22 cellular contexts compared by ENCODE assay signal in the genomic region with DNA sequence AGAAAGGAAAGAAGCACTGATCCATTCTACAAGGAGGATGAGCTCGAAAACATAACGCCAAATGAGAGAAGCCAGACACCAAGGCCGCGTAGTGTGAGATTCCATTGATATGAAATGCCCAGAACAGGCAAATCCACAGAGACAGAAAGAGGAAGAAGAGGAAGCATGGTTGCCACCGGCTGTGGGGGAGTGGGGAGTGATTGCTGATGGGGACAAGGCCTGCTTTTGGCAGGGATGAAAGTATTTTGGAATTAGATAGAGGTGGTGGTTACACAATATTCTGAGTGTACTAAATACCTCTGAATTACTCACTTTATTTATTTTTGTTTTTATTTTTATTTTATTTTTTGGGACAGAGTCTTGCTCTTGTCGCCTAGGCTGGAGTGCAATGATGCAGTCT. TPM values are rescaled to one million over a fixed set of nuclear protein-coding genes. Genes with fewer than 3 reads are reported as not detected.
A peak's percentile ranks its signal among the peaks of the same experiment; 100 is the strongest.
DNase-seq lines count a peak whose midpoint lies in the region; ATAC-seq and TF ChIP-seq lines count a peak whose summit lies in the region.
"Had no signal": no experiment of that assay in that cellular context is flagged by ENCODE, and none has a peak within 500 bp of the region (broad histone marks: within the 10 kb centered on the region; RNA-seq: fewer than 3 reads in every experiment).

No MANE protein-coding gene starts in this region.

- no peak overlapping the region for H3K18ac ChIP-seq in mesendoderm (ENCODE audit: low read length)

- no peaks in the 10 kb centered on the region for H3K27me3 ChIP-seq in GM23248 (replicated peaks; ENCODE audit: insufficient read depth)
- no peaks in the 10 kb centered on the region for H3K27me3 ChIP-seq in esophagus muscularis mucosa
- no peaks in the 10 kb centered on the region for H3K27me3 ChIP-seq in sigmoid colon
- no peaks in the 10 kb centered on the region for H3K27me3 ChIP-seq in mesendoderm (ENCODE audit: insufficient read depth, low read length, poor library complexity)
- H3K27me3 ChIP-seq in left lung = no peaks in the 10 kb centered on the region
- H3K27me3 ChIP-seq: cardiac muscle cell, SJCRH30 had no signal

- no peak for TF ChIP-seq EP300 in esophagus muscularis mucosa (IDR thresholded peaks at IDR 0.05)
- no peak for TF ChIP-seq EP300 in sigmoid colon (IDR thresholded peaks at IDR 0.05)

- H4K5ac ChIP-seq in mesendoderm (ENCODE audit: low read length) = no peak overlapping the region

- DNase-seq in GM23248 (peak; percentile 60), OCI-M1 (lab: John Stamatoyannopoulos, UW) (peak; percentile 71), esophagus muscularis mucosa (ENCODE audit: extremely low spot score) (no peak), sigmoid colon (no peak), mesendoderm (no peak), left lung (no peak), NCI-H510A (lab: John Stamatoyannopoulos, UW) (no peak)
- no peak for DNase-seq in activated CD4-positive, alpha-beta T cell treated with anti-CD3 and anti-CD28 coated beads for 1 hour
- DNase-seq: activated CD4-positive, alpha-beta memory T cell treated with anti-CD3 and anti-CD28 coated beads, Interleukin-2, amount 10 ng/mL, durations not matched to agents 7 days and 5 days; activated T-cell treated with anti-CD3 and anti-CD28 coated beads for 4 hours; AML-193; amniotic stem cell; DND-41; H7; NCI-H146; NCI-H774; PC-9; SJCRH30; stimulated activated CD4-positive, alpha-beta T cell treated with anti-CD3 and anti-CD28 coated beads, Interleukin-4, amount 100 ng/mL, for 1 hour had no signal

- no peak overlapping the region for H4K8ac ChIP-seq in mesendoderm (ENCODE audit: low read depth, low read length)

- H3K56ac ChIP-seq in mesendoderm (ENCODE audit: low read length) = no peak overlapping the region

- H3K9me3 ChIP-seq in GM23248 (ENCODE audit: low read depth) = no peaks in the 10 kb centered on the region
- no peaks in the 10 kb centered on the region for H3K9me3 ChIP-seq in esophagus muscularis mucosa
- no peaks in the 10 kb centered on the region for H3K9me3 ChIP-seq in sigmoid colon
- H3K9me3 ChIP-seq in left lung = no peaks in the 10 kb centered on the region
- H3K9me3 ChIP-seq: psoas muscle, SJCRH30 had no signal

- H3K9me2 ChIP-seq in GM23248 (ENCODE audit: insufficient read depth) = no peaks in the 10 kb centered on the region

- H3K4me1 ChIP-seq in GM23248 (ENCODE audit: insufficient read depth) (peaks cover 4% of the 10 kb centered on the region), esophagus muscularis mucosa (peaks cover 14 to 42% (median 39%) of the 10 kb centered on the region in 4 donors), sigmoid colon (peaks cover 0 to 29% (median 15%) of the 10 kb centered on the region in 4 donors), mesendoderm (ENCODE audit: control insufficient read depth, low read depth, low read length) (no peaks in the 10 kb centered on the region), left lung (peaks cover 0 to 8% of the 10 kb centered on the region in 2 donors)

- no peak overlapping the region for H2AK5ac ChIP-seq in mesendoderm (ENCODE audit: low read length)

- H3K27ac ChIP-seq in GM23248 (no peak overlapping the region), esophagus muscularis mucosa (replicated peaks in 1 of 4) (peak overlapping the region; percentile 77 to 85 (median 81)), sigmoid colon (peak overlapping the region in 3 of 4 donors; percentile 79 to 85 (median 82)), mesendoderm (ENCODE audit: low read depth, low read length) (no peak overlapping the region), left lung (peak overlapping the region in 1 of 2 donors; percentile 3)
- H3K27ac ChIP-seq: cardiac muscle cell, PC-9, psoas muscle, SJCRH30 had no signal

- H2BK15ac ChIP-seq in mesendoderm (replicated peaks; ENCODE audit: low read depth) = no peak overlapping the region

- 30 to 39% methylated on average over 6 of the region's 6 CpGs for WGBS in GM23248 (ENCODE audit: low coverage in 1 of 2, low lambda C conversion rate in 2 of 2, missing lambda C conversion rate in 2 of 2), 2 experiments
- 77% methylated on average over 6 of the region's 6 CpGs for WGBS in esophagus muscularis mucosa
- WGBS in sigmoid colon, 2 donors = 81 to 92% methylated on average over 6 of the region's 6 CpGs
- WGBS in mesendoderm (ENCODE audit: extremely low coverage, insufficient coverage, low lambda C conversion rate) = no CpG with 5 or more reads among the region's 6 CpGs

- H3F3A ChIP-seq in GM23248 (ENCODE audit: insufficient read depth) = peaks cover under 1% of the 10 kb centered on the region; the same call in 1 of the 2 replicates

- H3K23ac ChIP-seq in mesendoderm (ENCODE audit: low read length) = no peak overlapping the region

- H3K79me2 ChIP-seq in GM23248 (ENCODE audit: insufficient read depth) (no peaks in the 10 kb centered on the region), mesendoderm (ENCODE audit: control insufficient read depth, insufficient read depth, low read length) (no peaks in the 10 kb centered on the region)

- H3K4me3 ChIP-seq in GM23248 (no peak overlapping the region), esophagus muscularis mucosa (no peak overlapping the region), sigmoid colon (no peak overlapping the region), mesendoderm (ENCODE audit: low read length) (no peak overlapping the region), left lung (no peak overlapping the region)
- H3K4me3 ChIP-seq: cardiac muscle cell, PC-9, psoas muscle, SJCRH30, smooth muscle cell had no signal

- intact Hi-C loops in esophagus muscularis mucosa (cut with DNase I) (no loop called here), sigmoid colon (cut with DNase I) (no loop called here), left lung (cut with DNase I) (no loop called here)

- TF ChIP-seq POLR2A in esophagus muscularis mucosa (IDR thresholded peaks at IDR 0.05; ENCODE audit: low read depth) (no peak), sigmoid colon (IDR thresholded peaks at IDR 0.05) (no peak)

- H2AFZ ChIP-seq in GM23248 = no peak overlapping the region
- H2AFZ ChIP-seq: PC-9 had no signal

- H3K4ac ChIP-seq in mesendoderm (ENCODE audit: low read depth, low read length) = no peak overlapping the region

- H2BK120ac ChIP-seq in mesendoderm (ENCODE audit: low read depth, low read length) = no peak overlapping the region

- in situ Hi-C loops in GM23248 (cut with MboI) = no loop called here

- TF ChIP-seq CTCF in esophagus muscularis mucosa (IDR thresholded peaks at IDR 0.05) = no peak
- TF ChIP-seq CTCF in sigmoid colon (IDR thresholded peaks at IDR 0.05) = no peak
- TF ChIP-seq CTCF in left lung (IDR thresholded peaks at IDR 0.05) = no peak

- H3K36me3 ChIP-seq in GM23248 (ENCODE audit: low read depth) = no peaks in the 10 kb centered on the region
- H3K36me3 ChIP-seq in esophagus muscularis mucosa = no peaks in the 10 kb centered on the region
- no peaks in the 10 kb centered on the region for H3K36me3 ChIP-seq in sigmoid colon
- no peaks in the 10 kb centered on the region for H3K36me3 ChIP-seq in mesendoderm (ENCODE audit: control insufficient read depth, insufficient read depth, low read length)
- no peaks in the 10 kb centered on the region for H3K36me3 ChIP-seq in left lung
- H3K36me3 ChIP-seq: cardiac muscle cell, SJCRH30 had no signal

- no peak overlapping the region for H3K9ac ChIP-seq in GM23248
- H3K9ac ChIP-seq in mesendoderm (ENCODE audit: low read length) = no peak overlapping the region

- no peak for ATAC-seq in left lung
- ATAC-seq: psoas muscle had no signal

- H3K4me2 ChIP-seq in GM23248 (ENCODE audit: unreplicated experiment) (no peak overlapping the region), mesendoderm (ENCODE audit: low read length) (no peak overlapping the region)
- H3K4me2 ChIP-seq: PC-9, smooth muscle cell had no signal

- H2BK5ac ChIP-seq in mesendoderm (ENCODE audit: low read length) = no peak overlapping the region

- H3K79me1 ChIP-seq in mesendoderm (ENCODE audit: low read length) = no peaks in the 10 kb centered on the region

- no peaks in the 10 kb centered on the region for H4K20me1 ChIP-seq in GM23248 (ENCODE audit: insufficient read depth)

RNA-seq across cellular contexts. Expression of gene KLF2, which starts 50.2 kb away (rescaled TPM):
- total RNA-seq in GM23248 (2014; rRNA removed; shearing (Covaris generic)) = 3.3 and 11.3 TPM in 2 replicates
- polyA plus RNA-seq in GM23248 (2016; fragmentation: Nextera tagmentation; extraction: Ambion mirVana) (7.8 and 10.8 TPM in 2 replicates), sigmoid colon (10 to 100 TPM in 1 of 3 donors, 1 to 10 TPM in 2; 2.8 to 25.9 (median 3.6) TPM)
- total RNA-seq in esophagus muscularis mucosa (10 to 100 TPM; 64.9 to 74.1 (median 68.5) TPM), sigmoid colon (10 to 100 TPM; 17.1 to 49.3 (median 28.3) TPM), left lung (10 to 100 TPM; 30.2 to 75.9 TPM)
- polyA plus RNA-seq in mesendoderm (2013, experiment 1 of 2) = 0.87 TPM
- 0.88 TPM for polyA plus RNA-seq in mesendoderm (2013, experiment 2 of 2)
- total RNA-seq: H7 had no signal

Comparison
In these comparisons a context has a peak if more than half of its experiments do, and no peak if none do; other contexts are left out.
1. DNase-seq: peak in GM23248 (single experiment) and OCI-M1 (single experiment); none in esophagus muscularis mucosa (single experiment), sigmoid colon (single experiment), activated CD4-positive, alpha-beta T cell treated with anti-CD3 and anti-CD28 coated beads for 1 hour (single experiment), mesendoderm (single experiment), left lung (0 of 2) and NCI-H510A (single experiment).
2. H3K27ac ChIP-seq: peak in esophagus muscularis mucosa (4 of 4) and sigmoid colon (3 of 4); none in GM23248 (single experiment) and mesendoderm (single experiment).